In the genomic region with DNA sequence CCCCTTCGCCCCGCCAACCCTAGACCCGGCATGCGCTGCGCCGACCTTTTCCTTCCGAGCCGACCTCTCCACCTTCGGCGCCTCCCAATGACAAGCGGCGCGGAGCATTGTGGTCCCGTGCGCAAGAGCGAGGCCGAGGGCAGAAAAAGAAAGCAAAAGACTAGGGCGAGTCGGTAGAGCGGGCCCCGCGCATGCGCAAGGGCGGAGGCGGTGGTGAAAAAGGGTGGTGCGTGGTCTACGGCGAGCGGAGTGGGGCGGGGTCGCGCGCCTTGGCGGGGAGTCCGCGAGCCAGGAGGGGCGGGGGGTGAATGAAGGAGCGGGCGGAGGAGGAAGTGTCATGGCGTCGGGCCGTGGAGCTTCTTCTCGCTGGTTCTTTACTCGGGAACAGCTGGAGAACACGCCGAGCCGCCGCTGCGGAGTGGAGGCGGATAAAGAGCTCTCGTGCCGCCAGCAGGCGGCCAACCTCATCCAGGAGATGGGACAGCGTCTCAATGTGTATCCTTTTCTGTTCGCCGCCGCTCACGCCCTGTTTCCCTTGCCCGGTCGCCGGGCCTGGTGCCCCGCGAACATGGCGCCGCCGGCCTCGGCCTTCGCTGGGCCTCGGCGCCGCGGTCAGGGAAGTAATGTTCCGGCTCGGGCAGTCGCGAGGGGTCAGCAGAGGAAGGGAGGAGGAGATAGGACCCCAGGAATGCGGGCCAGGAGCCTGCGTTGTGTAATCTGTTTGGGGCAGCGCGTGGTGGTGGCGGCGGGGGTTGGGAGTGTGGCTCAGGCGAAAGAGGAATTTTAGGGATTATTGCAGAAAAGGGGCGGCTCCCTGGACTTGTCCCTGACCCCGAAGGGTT, we compare ENCODE assay signal across 8 cellular contexts. TPM values are rescaled to one million over a fixed set of nuclear protein-coding genes. Genes with fewer than 3 reads are reported as not detected.
DNase-seq lines count a peak whose midpoint lies in the region; ATAC-seq and TF ChIP-seq lines count a peak whose summit lies in the region.

Gene CCNT2, plus strand, starts transcription at position 305 of the 842 bp plus-strand sequence. Its CDS starts 33 bp downstream, at position 338.

- H3K4me1 Mint-ChIP-seq in activated B cell treated with CpG ODN at 0.5 μM for 24 hours, result peaks cover 54% of the 10 kb centered on the region

- peak within 1 kb of the TSS; percentile 97 for H3K9ac ChIP-seq in smooth muscle cell (ENCODE audit: low read depth)

- peak within 1 kb of the TSS; percentile 98 for H3K4me3 Mint-ChIP-seq in activated B cell treated with CpG ODN at 0.5 μM for 24 hours

- peaks cover 10% of the 10 kb centered on the region for H3F3A ChIP-seq in smooth muscle cell (ENCODE audit: low read depth)

- H3K4me3 ChIP-seq in AG04450 (ENCODE audit: low read depth, low read length) (peak within 1 kb of the TSS; percentile 91), smooth muscle cell (peak within 1 kb of the TSS; percentile 85)

- H4K20me1 ChIP-seq in smooth muscle cell (ENCODE audit: low read depth), result peaks cover 45% of the 10 kb centered on the region

- H3K79me2 ChIP-seq in smooth muscle cell (ENCODE audit: low read depth), result peaks cover 48% of the 10 kb centered on the region

- TF ChIP-seq CTCF in AG04450 (IDR thresholded peaks at IDR 0.05; ENCODE audit: low read depth, low read length) (no peak), activated B cell treated with CpG ODN at 0.5 μM for 24 hours (IDR thresholded peaks at IDR 0.05) (no peak), smooth muscle cell (IDR thresholded peaks at IDR 0.05; ENCODE audit: borderline replicate concordance, insufficient read depth, poor library complexity, severe bottlenecking) (no peak)

- in situ Hi-C loops in GM18951 (cut with MboI; ENCODE audit: low sequenced_read_pairs, unreplicated experiment), result no loop called here

- H3K4me2 ChIP-seq in smooth muscle cell, result peak within 1 kb of the TSS; percentile 92

- H3K27ac Mint-ChIP-seq in activated B cell treated with CpG ODN at 0.5 μM for 24 hours, result peak within 1 kb of the TSS; percentile 99

- POLR2A ChIA-PET in AG04450 (lab: Yijun Ruan, JAX) (no interaction called here), activated B cell treated with CpG ODN at 0.5 μM for 24 hours (lab: Charles Lee) (interaction anchor here (0.6 to 3.2 kb wide), 16 partner anchors 9 to 824 kb away, joined by 3 to 20 read pairs (median 5); partner anchors contain the start of genes R3HDM1, RAB3GAP1 and ZRANB3)

- DNase-seq in AG04450 (ENCODE audit: low read depth, low spot score) (peak; percentile 98), NCI-H345 (lab: John Stamatoyannopoulos, UW) (peak; percentile 99), activated B cell treated with CpG ODN at 0.5 μM for 24 hours (peak; percentile 100), caudate nucleus (lab: John Stamatoyannopoulos, UW) (peak; percentile 81 to 100 (median 99)), iPS-NIHi7 (ENCODE audit: extremely low spot score) (peak; percentile 97), smooth muscle cell (lab: John Stamatoyannopoulos, UW; ENCODE audit: unreplicated experiment) (peak; percentile 96)

- intact Hi-C loops in activated B cell treated with CpG ODN at 0.5 μM for 24 hours (cut with micrococcal nuclease), result loop anchor here (1.0 to 5.0 kb wide), 13 partner anchors 25 to 1067 kb away; partner anchors contain the start of genes DARS1, MCM6, MGAT5 and RAB3GAP1

- H3K9me3 ChIP-seq in AG04450 (ENCODE audit: control insufficient read depth, insufficient read depth, low read length), result no peaks in the 10 kb centered on the region; the same call in 1 of the 2 replicates
- no peaks in the 10 kb centered on the region for H3K9me3 ChIP-seq in smooth muscle cell (replicated peaks; ENCODE audit: low read depth)

- no peaks in the 10 kb centered on the region for H3K36me3 ChIP-seq in smooth muscle cell (ENCODE audit: low read depth)

- H3K27ac ChIP-seq in AG04450 (ENCODE audit: low read depth, low read length) (peak within 1 kb of the TSS; percentile 97), caudate nucleus (ENCODE audit: low read depth, low read length) (peak within 1 kb of the TSS; percentile 96), smooth muscle cell (ENCODE audit: low read depth) (peak within 1 kb of the TSS; percentile 96)

- H3K27me3 ChIP-seq in AG04450 (ENCODE audit: control insufficient read depth, insufficient read depth, low read length), result no peaks in the 10 kb centered on the region
- H3K27me3 ChIP-seq in smooth muscle cell (ENCODE audit: low read depth), result no peaks in the 10 kb centered on the region

- peak within 1 kb of the TSS; percentile 88 for H2AFZ ChIP-seq in smooth muscle cell (ENCODE audit: low read depth)

- H3K27me3 Mint-ChIP-seq in activated B cell treated with CpG ODN at 0.5 μM for 24 hours, result peaks cover 3% of the 10 kb centered on the region

- H3K36me3 Mint-ChIP-seq in activated B cell treated with CpG ODN at 0.5 μM for 24 hours (ENCODE audit: low read depth), result peaks cover 35% of the 10 kb centered on the region

- under 1% methylated on average over 79 of the region's 85 CpGs for WGBS in smooth muscle cell (ENCODE audit: low lambda C conversion rate)

- ATAC-seq in HG03196 (IDR thresholded peaks at IDR 0.05; ENCODE audit: unreplicated experiment), result peak; percentile 84
- peak; percentile 83 for ATAC-seq in activated B cell treated with CpG ODN at 0.5 μM for 24 hours (ENCODE audit: low read depth)

- CTCF ChIA-PET in AG04450 (lab: Charles Lee) (interaction anchor here (1.3 kb wide), 1 partner anchor 468 kb away, joined by 3 read pairs; no protein-coding TSS in a partner anchor), activated B cell treated with CpG ODN at 0.5 μM for 24 hours (lab: Charles Lee) (no interaction called here)

- TF ChIP-seq POLR2A in GM18951 (IDR thresholded peaks at IDR 0.05; ENCODE audit: extremely low read depth, insufficient read depth, insufficient read length), result peak; percentile 71

- H3K9me3 Mint-ChIP-seq in activated B cell treated with CpG ODN at 0.5 μM for 24 hours, result no peaks in the 10 kb centered on the region

- peaks cover 12% of the 10 kb centered on the region for H3K4me1 ChIP-seq in smooth muscle cell (ENCODE audit: low read depth)

RNA-seq across cellular contexts. Expression of gene CCNT2, which starts in this region (rescaled TPM):
- polyA plus RNA-seq in AG04450 (2011; rRNA removed) (13.7 and 14.9 TPM in 2 replicates), smooth muscle cell (16.1 and 20.0 TPM in 2 replicates)
- polyA minus RNA-seq in AG04450 (2011; rRNA and poly(A)+ RNA removed), result 16.8 and 28.7 TPM in 2 replicates
- total RNA-seq in activated B cell treated with CpG ODN at 0.5 μM for 24 hours (62.9 and 73.4 TPM in 2 replicates), smooth muscle cell (45.8 and 74.2 TPM in 2 replicates)

Comparison
In these comparisons a context has a peak if more than half of its experiments do, and no peak if none do; other contexts are left out.
1. Peak in every context shown above with its lines: DNase-seq, ATAC-seq, H3K4me3 ChIP-seq and H3K27ac ChIP-seq.